16 cellular contexts compared by ENCODE assay signal in genomic region chr15:29045717-29046116, GRCh38.
A peak's percentile ranks its signal among the peaks of the same experiment; 100 is the strongest.
DNase-seq lines count a peak whose midpoint lies in the region; FAIRE-seq and TF ChIP-seq lines count a peak whose summit lies in the region.
"Had no signal": no experiment of that assay in that cellular context is flagged by ENCODE, and none has a peak within 500 bp of the region (broad histone marks: within the 10 kb centered on the region; RNA-seq: fewer than 3 reads in every experiment).

No MANE protein-coding gene starts in this region.

- H4K20me1 ChIP-seq in astrocyte (ENCODE audit: insufficient read depth, low read length): no peaks in the 10 kb centered on the region

- no peak overlapping the region for H2AFZ ChIP-seq in astrocyte (ENCODE audit: low read depth, low read length)

- no peaks in the 10 kb centered on the region for H3K36me3 Mint-ChIP-seq in astrocyte (ENCODE audit: low read depth, unreplicated experiment)

- H3K9me3 ChIP-seq in astrocyte (ENCODE audit: insufficient read depth, low read depth, low read length) (no peaks in the 10 kb centered on the region), tibial nerve (no peaks in the 10 kb centered on the region)

- peak overlapping the region; percentile 58 for H3K27ac Mint-ChIP-seq in astrocyte (ENCODE audit: unreplicated experiment)
- H3K27ac Mint-ChIP-seq: activated T-helper 1 cell treated with anti-CD3 and anti-CD28 coated beads, Interleukin-12 subunit alpha, Interleukin-12 subunit beta, Interleukin-2, Interleukin-4 antibody, amounts not matched to agents 30 ng/mL and 10 ng/mL and 1 ng/mL, durations not matched to agents 14 hours and 24 hours and 36 hours had no signal

- TF ChIP-seq EP300 in tibial nerve (IDR thresholded peaks at IDR 0.05): no peak

- H3K4me3 Mint-ChIP-seq in astrocyte (ENCODE audit: unreplicated experiment): no peak overlapping the region
- H3K4me3 Mint-ChIP-seq: activated T-helper 1 cell treated with anti-CD3 and anti-CD28 coated beads, Interleukin-12 subunit alpha, Interleukin-12 subunit beta, Interleukin-2, Interleukin-4 antibody, amounts not matched to agents 30 ng/mL and 10 ng/mL and 1 ng/mL, durations not matched to agents 14 hours and 24 hours and 36 hours had no signal

- FAIRE-seq in astrocyte (lab: Jason Lieb, UNC): no peak
- FAIRE-seq: D721Med, endometrium, GM18507 had no signal

- peaks cover 31% of the 10 kb centered on the region for H3K4me1 Mint-ChIP-seq in astrocyte (ENCODE audit: low read depth, unreplicated experiment)

- TF ChIP-seq POLR2A in NB4 (IDR thresholded peaks at IDR 0.05; ENCODE audit: extremely low read depth, insufficient read length) (no peak), tibial nerve (IDR thresholded peaks at IDR 0.05) (no peak)

- H3K27me3 ChIP-seq in astrocyte (ENCODE audit: insufficient read depth, low read length) (no peaks in the 10 kb centered on the region), tibial nerve (no peaks in the 10 kb centered on the region)

- H3K27ac ChIP-seq in astrocyte (ENCODE audit: low read depth, low read length) (no peak overlapping the region), tibial nerve (no peak overlapping the region)
- H3K27ac ChIP-seq: KMS-11 had no signal

- WGBS in tibial nerve, 2 donors: 55 to 61% methylated on average over 3 of the region's 3 CpGs

- no peak overlapping the region for H3K4me3 ChIP-seq in NB4 (ENCODE audit: low read depth, low read length)
- H3K4me3 ChIP-seq in astrocyte (ENCODE audit: insufficient read depth, low read depth, low read length): no peak overlapping the region
- H3K4me3 ChIP-seq in tibial nerve: no peak overlapping the region

- H3K36me3 ChIP-seq in astrocyte (ENCODE audit: insufficient read depth, low read length) (no peaks in the 10 kb centered on the region), tibial nerve (no peaks in the 10 kb centered on the region)

- no peak for TF ChIP-seq CTCF in NB4 (IDR thresholded peaks at IDR 0.05; ENCODE audit: low read depth, low read length)
- TF ChIP-seq CTCF in astrocyte (IDR thresholded peaks at IDR 0.05; ENCODE audit: insufficient read depth, low read depth, low read length): no peak
- no peak for TF ChIP-seq CTCF in tibial nerve (IDR thresholded peaks at IDR 0.05)

- no peak overlapping the region for H3K9ac ChIP-seq in astrocyte (ENCODE audit: low read length)
- H3K9ac ChIP-seq: KMS-11 had no signal

- DNase-seq in Daoy (ENCODE audit: low read depth): peak; percentile 37
- DNase-seq in NB4 (ENCODE audit: low read depth): peak; percentile 4
- peak; percentile 68 for DNase-seq in astrocyte (ENCODE audit: low read depth)
- DNase-seq in myocyte (ENCODE audit: low read depth): peak; percentile 4
- no peak for DNase-seq in occipital lobe (lab: John Stamatoyannopoulos, UW)
- DNase-seq in tibial nerve (ENCODE audit: low spot score in 2 of 2): no peak
- no peak for DNase-seq in HuH-7 (ENCODE audit: low spot score)
- DNase-seq in AG20443 (ENCODE audit: low spot score): no peak
- DNase-seq: left cardiac atrium, NCI-H446 treated with DMSO at 0.1 percent for 48 hours, retina had no signal

- H3K4me2 ChIP-seq in astrocyte (ENCODE audit: low read length): peak overlapping the region; percentile 27
- H3K4me2 ChIP-seq: KMS-11 had no signal

- peaks cover 31% of the 10 kb centered on the region for H3K4me1 ChIP-seq in astrocyte (ENCODE audit: insufficient read depth, low read length)
- peaks cover 0 to 5% (median 0%) of the 10 kb centered on the region in 4 donors for H3K4me1 ChIP-seq in tibial nerve

- no peaks in the 10 kb centered on the region for H3K9me3 Mint-ChIP-seq in astrocyte (ENCODE audit: unreplicated experiment)
- H3K9me3 Mint-ChIP-seq: activated T-helper 1 cell treated with anti-CD3 and anti-CD28 coated beads, Interleukin-12 subunit alpha, Interleukin-12 subunit beta, Interleukin-2, Interleukin-4 antibody, amounts not matched to agents 30 ng/mL and 10 ng/mL and 1 ng/mL, durations not matched to agents 14 hours and 24 hours and 36 hours had no signal

- no peaks in the 10 kb centered on the region for H3K27me3 Mint-ChIP-seq in astrocyte (ENCODE audit: low read depth, unreplicated experiment)

- H3K79me2 ChIP-seq in astrocyte (ENCODE audit: insufficient read depth, low read length): no peaks in the 10 kb centered on the region

Comparison
In these comparisons a context has a peak if more than half of its experiments do, and no peak if none do; other contexts are left out.
1. DNase-seq: peak in Daoy (single experiment), NB4 (single experiment), astrocyte (single experiment) and myocyte (single experiment); none in occipital lobe (single experiment), tibial nerve (0 of 2), HuH-7 (single experiment) and AG20443 (single experiment).